1 cellular context compared by ENCODE assay signal in genomic region chr11:65117206-65118096, GRCh38.
A peak's percentile ranks its signal among the peaks of the same experiment; 100 is the strongest.
TF ChIP-seq lines count a peak whose summit lies in the region.

TSS of gene ZNHIT2 (minus strand) at chr11:65117701. CDS start at chr11:65117653, 48 bp downstream.

TF ChIP-seq in K562, 482 proteins besides CTCF, POLR2A, EP300 and RAD21 (continued from another document and continues in another):
- TF ChIP-seq ZMIZ1 (IDR thresholded peaks at IDR 0.05; ENCODE audit: low read depth in 2 of 2, low read length in 2 of 2): no peak
- TF ChIP-seq ZNF3 (CRISPR knock-in tag; IDR thresholded peaks at IDR 0.05): no peak
- no peak for TF ChIP-seq REST (CRISPR knock-in tag; IDR thresholded peaks at IDR 0.05; ENCODE audit: low read depth)
- TF ChIP-seq GABPB1 (CRISPR knock-in tag; IDR thresholded peaks at IDR 0.05): peak; percentile 98
- no peak for TF ChIP-seq MCM3 (IDR thresholded peaks at IDR 0.05)
- peak; percentile 72 for TF ChIP-seq FUS (optimal IDR thresholded peaks at IDR 0.05; ENCODE audit: low read depth, low read length)
- TF ChIP-seq RFX5 (IDR thresholded peaks at IDR 0.05; ENCODE audit: low read depth, low read length): no peak
- 0 out of 2 replicates have a peak, but pooled peaks have one; percentile 43 for TF ChIP-seq ZHX1 (conservative IDR thresholded peaks at IDR 0.05; ENCODE audit: low read length)
- TF ChIP-seq CCNT2 (IDR thresholded peaks at IDR 0.05; ENCODE audit: borderline replicate concordance, extremely low read depth, insufficient read length, low read depth, low read length): peak; percentile 39
- no peak for TF ChIP-seq ZNF184 (CRISPR knock-in tag; IDR thresholded peaks at IDR 0.05)
- TF ChIP-seq ZBTB5 (IDR thresholded peaks at IDR 0.05): no peak
- no peak for TF ChIP-seq CHD7 (IDR thresholded peaks at IDR 0.05; ENCODE audit: low read depth, low read length)
- TF ChIP-seq CTCFL (IDR thresholded peaks at IDR 0.05; ENCODE audit: borderline replicate concordance, insufficient read depth, low read depth, low read length, poor library complexity, severe bottlenecking): peak; percentile 82
- TF ChIP-seq RUNX1 (IDR thresholded peaks at IDR 0.05; ENCODE audit: low read depth): 0 out of 2 replicates have a peak, but pooled peaks have one; percentile 25
- peak; percentile 75; the same call in 1 of the 2 replicates for TF ChIP-seq IRF1 (CRISPR knock-in tag; IDR thresholded peaks at IDR 0.05; ENCODE audit: borderline replicate concordance)
- no peak; the same call in 1 of the 2 replicates for TF ChIP-seq ZBTB7A (IDR thresholded peaks at IDR 0.05; ENCODE audit: borderline replicate concordance, control insufficient read depth, low read depth, low read length)
- TF ChIP-seq MYC (IDR thresholded peaks at IDR 0.05; ENCODE audit: low read depth, low read length): peak; percentile 91
- TF ChIP-seq MYC (CRISPR knock-in tag; IDR thresholded peaks at IDR 0.05; ENCODE audit: borderline replicate concordance, low read depth): peak; percentile 81
- no peak for TF ChIP-seq LEF1 (IDR thresholded peaks at IDR 0.05)
